Comparison of ENCODE assay signal across 26 cellular contexts in the genomic region with DNA sequence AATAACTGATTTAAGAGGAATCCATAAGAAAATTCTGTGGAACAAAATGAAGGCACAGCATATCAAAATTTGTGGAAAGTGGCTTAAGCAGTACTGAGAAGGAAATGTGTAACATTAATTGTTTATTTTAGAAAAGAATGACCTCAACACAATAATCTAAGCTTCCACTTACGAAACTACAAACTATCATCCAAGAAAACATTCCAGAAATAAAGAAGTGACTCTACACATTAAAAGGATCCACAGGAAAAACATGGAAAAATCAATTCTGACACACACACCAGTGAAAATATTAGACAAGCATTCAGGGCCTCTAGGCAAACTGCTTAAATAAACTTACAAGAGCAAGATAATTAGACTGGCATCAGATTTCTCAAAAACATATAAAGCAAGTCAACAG. TPM values are rescaled to one million over a fixed set of nuclear protein-coding genes. Genes with fewer than 3 reads are reported as not detected.
DNase-seq lines count a peak whose midpoint lies in the region; ATAC-seq and TF ChIP-seq lines count a peak whose summit lies in the region.
"Had no signal": no experiment of that assay in that cellular context is flagged by ENCODE, and none has a peak within 500 bp of the region (broad histone marks: within the 10 kb centered on the region; RNA-seq: fewer than 3 reads in every experiment).

No MANE protein-coding gene starts in this region.

- H4K20me1 ChIP-seq in fibroblast of lung (ENCODE audit: control insufficient read depth, extremely low read depth, insufficient read depth, low read length): no peaks in the 10 kb centered on the region
- H4K20me1 ChIP-seq in smooth muscle cell (ENCODE audit: low read depth): peaks cover 4% of the 10 kb centered on the region

- H3K27ac ChIP-seq in fibroblast of lung (ENCODE audit: insufficient read depth, low read length): no peak overlapping the region
- peak overlapping the region; percentile 13 for H3K27ac ChIP-seq in smooth muscle cell (ENCODE audit: low read depth)
- H3K27ac ChIP-seq: esophagus muscularis mucosa, KMS-11, stomach had no signal

- H3K4me3 Mint-ChIP-seq in activated naive CD8-positive, alpha-beta T cell: no peak overlapping the region
- H3K4me3 Mint-ChIP-seq in activated naive CD8-positive, alpha-beta T cell treated with anti-CD3 and anti-CD28 coated beads for 36 hours: no peak overlapping the region
- H3K4me3 Mint-ChIP-seq: activated T-helper 17 cell treated with anti-CD3 and anti-CD28 coated beads, Interleukin-2, amount 50 U/mL, for 72 hours; brain; T-helper 2 cell treated with Interferon-gamma antibody and Interleukin-4, amounts not matched to agents 5 μg/mL and 100 μg/mL, for 36 hours; WTC11 had no signal

- H3K4me1 Mint-ChIP-seq in activated naive CD8-positive, alpha-beta T cell (ENCODE audit: low read depth): no peaks in the 10 kb centered on the region
- no peaks in the 10 kb centered on the region for H3K4me1 Mint-ChIP-seq in activated naive CD8-positive, alpha-beta T cell treated with anti-CD3 and anti-CD28 coated beads for 36 hours
- H3K4me1 Mint-ChIP-seq: activated T-helper 17 cell treated with anti-CD3 and anti-CD28 coated beads, Interleukin-2, amount 50 U/mL, for 72 hours; brain; WTC11 had no signal

- H3K27me3 ChIP-seq in fibroblast of lung (ENCODE audit: control insufficient read depth, insufficient read depth, low read length): no peaks in the 10 kb centered on the region
- no peaks in the 10 kb centered on the region for H3K27me3 ChIP-seq in smooth muscle cell (ENCODE audit: low read depth)
- H3K27me3 ChIP-seq: esophagus muscularis mucosa, stomach, tibial artery had no signal

- H3K36me3 ChIP-seq in fibroblast of lung (ENCODE audit: control insufficient read depth, insufficient read depth, low read length) (peaks cover 5% of the 10 kb centered on the region), smooth muscle cell (ENCODE audit: low read depth) (peaks cover 34% of the 10 kb centered on the region)

- no peak overlapping the region for H3K4me2 ChIP-seq in fibroblast of lung (ENCODE audit: extremely low read depth, insufficient read depth, low read length)
- no peak overlapping the region for H3K4me2 ChIP-seq in smooth muscle cell
- H3K4me2 ChIP-seq: KMS-11 had no signal

- H3K9me3 Mint-ChIP-seq in activated naive CD8-positive, alpha-beta T cell (ENCODE audit: low read depth): no peaks in the 10 kb centered on the region
- no peaks in the 10 kb centered on the region for H3K9me3 Mint-ChIP-seq in activated naive CD8-positive, alpha-beta T cell treated with anti-CD3 and anti-CD28 coated beads for 36 hours
- H3K9me3 Mint-ChIP-seq: activated T-helper 17 cell treated with anti-CD3 and anti-CD28 coated beads, Interleukin-2, amount 50 U/mL, for 72 hours; brain; T-helper 2 cell treated with Interferon-gamma antibody and Interleukin-4, amounts not matched to agents 5 μg/mL and 100 μg/mL, for 36 hours; WTC11 had no signal

- H3K36me3 Mint-ChIP-seq in activated naive CD8-positive, alpha-beta T cell: peaks cover 11% of the 10 kb centered on the region
- H3K36me3 Mint-ChIP-seq in activated naive CD8-positive, alpha-beta T cell treated with anti-CD3 and anti-CD28 coated beads for 36 hours: peaks cover 27% of the 10 kb centered on the region

- ATAC-seq in GM18502 (IDR thresholded peaks at IDR 0.05; ENCODE audit: poor library complexity, unreplicated experiment): no peak
- ATAC-seq: activated T-helper 17 cell treated with anti-CD3 and anti-CD28 coated beads, Interleukin-2, amount 50 U/mL, for 72 hours; sciatic nerve; SK-N-SH treated with all-trans-retinoic acid at 6 μM for 48 hours; WTC11 had no signal

- no peak overlapping the region for H2AFZ ChIP-seq in fibroblast of lung (ENCODE audit: low read length)
- H2AFZ ChIP-seq in smooth muscle cell (ENCODE audit: low read depth): no peak overlapping the region

- no peak overlapping the region for H3K4me3 ChIP-seq in fibroblast of lung (replicated peaks in 1 of 4; ENCODE audit: control extremely low read depth in 1 of 4, insufficient read depth in 1 of 4, low read depth in 3 of 4, low read length in 4 of 4)
- no peak overlapping the region for H3K4me3 ChIP-seq in smooth muscle cell
- H3K4me3 ChIP-seq: esophagus muscularis mucosa, stomach, tibial artery had no signal

- 75% methylated on average over 1 of the region's 1 CpG for WGBS in smooth muscle cell (ENCODE audit: low lambda C conversion rate)

- no peaks in the 10 kb centered on the region for H3K79me2 ChIP-seq in fibroblast of lung (ENCODE audit: control insufficient read depth, insufficient read depth, low read length)
- H3K79me2 ChIP-seq in smooth muscle cell (ENCODE audit: low read depth): no peaks in the 10 kb centered on the region

- H3K27me3 Mint-ChIP-seq in activated naive CD8-positive, alpha-beta T cell: no peaks in the 10 kb centered on the region
- H3K27me3 Mint-ChIP-seq in activated naive CD8-positive, alpha-beta T cell treated with anti-CD3 and anti-CD28 coated beads for 36 hours: no peaks in the 10 kb centered on the region
- H3K27me3 Mint-ChIP-seq: activated T-helper 17 cell treated with anti-CD3 and anti-CD28 coated beads, Interleukin-2, amount 50 U/mL, for 72 hours; brain had no signal

- peaks cover 4% of the 10 kb centered on the region for H3K4me1 ChIP-seq in fibroblast of lung (ENCODE audit: control insufficient read depth, extremely low read depth, insufficient read depth, low read length)
- no peaks in the 10 kb centered on the region for H3K4me1 ChIP-seq in smooth muscle cell (ENCODE audit: low read depth)
- H3K4me1 ChIP-seq: esophagus muscularis mucosa, stomach, tibial artery had no signal

- peak overlapping the region; percentile 14 for H3K27ac Mint-ChIP-seq in activated naive CD8-positive, alpha-beta T cell
- H3K27ac Mint-ChIP-seq in activated naive CD8-positive, alpha-beta T cell treated with anti-CD3 and anti-CD28 coated beads for 36 hours: no peak overlapping the region
- H3K27ac Mint-ChIP-seq: T-helper 2 cell treated with Interferon-gamma antibody and Interleukin-4, amounts not matched to agents 5 μg/mL and 100 μg/mL, for 36 hours; WTC11 had no signal

- peaks cover 16% of the 10 kb centered on the region for H3F3A ChIP-seq in smooth muscle cell (ENCODE audit: low read depth)

- TF ChIP-seq CTCF in fibroblast of lung (conservative IDR thresholded peaks at IDR 0.05 in 1 of 2, IDR thresholded peaks at IDR 0.05 in 1 of 2; ENCODE audit: low read depth in 1 of 2, low read length in 2 of 2): no peak
- TF ChIP-seq CTCF in smooth muscle cell (IDR thresholded peaks at IDR 0.05; ENCODE audit: borderline replicate concordance, insufficient read depth, poor library complexity, severe bottlenecking): no peak

- H3K9me3 ChIP-seq in fibroblast of lung (ENCODE audit: control insufficient read depth, insufficient read depth, low read depth, low read length) (no peaks in the 10 kb centered on the region), smooth muscle cell (replicated peaks; ENCODE audit: low read depth) (no peaks in the 10 kb centered on the region)
- H3K9me3 ChIP-seq: esophagus muscularis mucosa, stomach, tibial artery had no signal

- H3K9ac ChIP-seq in fibroblast of lung (ENCODE audit: insufficient read depth, low read length): no peak overlapping the region
- H3K9ac ChIP-seq in smooth muscle cell (ENCODE audit: low read depth): no peak overlapping the region
- H3K9ac ChIP-seq: KMS-11 had no signal

- no peak for DNase-seq in activated naive CD8-positive, alpha-beta T cell treated with anti-CD3 and anti-CD28 coated beads for 36 hours
- DNase-seq in M059J (ENCODE audit: low read depth) (peak; percentile 5), fibroblast of lung (ENCODE audit: low read depth in 2 of 2) (peak; percentile 2 to 53), smooth muscle cell (lab: John Stamatoyannopoulos, UW; ENCODE audit: unreplicated experiment) (no peak), NCI-H2227 treated with DMSO at 0.1 percent for 48 hours (lab: John Stamatoyannopoulos, UW) (no peak)
- no peak for DNase-seq in activated CD4-positive, alpha-beta T cell treated with anti-CD3 and anti-CD28 coated beads, Interleukin-2, amount 50 U/mL, for 4 hours
- DNase-seq: ACHN; DMS153; GF-D8; GOT3; NCI-H187; NCI-H226; posterior cingulate gyrus; stimulated activated CD4-positive, alpha-beta T cell treated with anti-CD3 and anti-CD28 coated beads, Interleukin-15, amount 100 ng/mL, for 24 hours; stomach; tibial artery had no signal

RNA-seq across cellular contexts. Expression of a gene that starts 14.0 kb away (rescaled TPM):
- 100 to 1,000 TPM; 188 to 193 TPM for total RNA-seq in activated naive CD8-positive, alpha-beta T cell treated with anti-CD3 and anti-CD28 coated beads for 36 hours
- total RNA-seq in M059J (2014; rRNA removed; shearing (Covaris generic)): 48.7 and 77.5 TPM in 2 replicates
- total RNA-seq in fibroblast of lung (30.6 and 32.9 TPM in 2 replicates), smooth muscle cell (29.8 and 50.0 TPM in 2 replicates)
- polyA plus RNA-seq in fibroblast of lung (35.0 and 54.2 TPM in 2 replicates), smooth muscle cell (73.7 and 86.8 TPM in 2 replicates)
- 29.1 and 46.6 TPM in 2 replicates for polyA plus RNA-seq in fibroblast of lung (2012)
- 4.9 and 11.1 TPM in 2 replicates for polyA minus RNA-seq in fibroblast of lung (ENCODE audit: low replicate concordance)

RNA-seq across cellular contexts. Expression of a gene that starts 15.5 kb away (rescaled TPM):
- 10 to 100 TPM; 41.6 to 42.3 TPM for total RNA-seq in activated naive CD8-positive, alpha-beta T cell treated with anti-CD3 and anti-CD28 coated beads for 36 hours
- total RNA-seq in M059J (2014; rRNA removed; shearing (Covaris generic)): 32.0 and 45.3 TPM in 2 replicates
- total RNA-seq in fibroblast of lung (30.3 and 34.8 TPM in 2 replicates), smooth muscle cell (60.0 and 68.5 TPM in 2 replicates)
- polyA plus RNA-seq in fibroblast of lung (44.1 and 49.6 TPM in 2 replicates), smooth muscle cell (67.8 and 68.1 TPM in 2 replicates)
- polyA plus RNA-seq in fibroblast of lung (2012): 32.3 and 33.1 TPM in 2 replicates
- polyA minus RNA-seq in fibroblast of lung (ENCODE audit: low replicate concordance): 0.55 and 3.6 TPM in 2 replicates

RNA-seq across cellular contexts. Expression of a gene that starts 44.9 kb away (rescaled TPM):
- 10 to 100 TPM; 47.3 to 53.5 TPM for total RNA-seq in activated naive CD8-positive, alpha-beta T cell treated with anti-CD3 and anti-CD28 coated beads for 36 hours
- total RNA-seq in M059J (2014; rRNA removed; shearing (Covaris generic)): 47.1 and 49.2 TPM in 2 replicates
- total RNA-seq in fibroblast of lung (35.2 and 56.5 TPM in 2 replicates), smooth muscle cell (86.4 and 116 TPM in 2 replicates)
- polyA plus RNA-seq in fibroblast of lung (57.5 and 68.4 TPM in 2 replicates), smooth muscle cell (46.9 and 61.8 TPM in 2 replicates)
- 30.5 and 35.0 TPM in 2 replicates for polyA plus RNA-seq in fibroblast of lung (2012)
- polyA minus RNA-seq in fibroblast of lung (ENCODE audit: low replicate concordance): 10.5 and 15.5 TPM in 2 replicates

Comparison
In these comparisons a context has a peak if more than half of its experiments do, and no peak if none do; other contexts are left out.
1. DNase-seq: peak in M059J (single experiment) and fibroblast of lung (2 of 2); none in activated naive CD8-positive, alpha-beta T cell treated with anti-CD3 and anti-CD28 coated beads for 36 hours (single experiment), smooth muscle cell (single experiment), NCI-H2227 treated with DMSO at 0.1 percent for 48 hours (single experiment) and activated CD4-positive, alpha-beta T cell treated with anti-CD3 and anti-CD28 coated beads, Interleukin-2, amount 50 U/mL, for 4 hours (0 of 2).